1 cellular context compared by ENCODE assay signal in the genomic region with DNA sequence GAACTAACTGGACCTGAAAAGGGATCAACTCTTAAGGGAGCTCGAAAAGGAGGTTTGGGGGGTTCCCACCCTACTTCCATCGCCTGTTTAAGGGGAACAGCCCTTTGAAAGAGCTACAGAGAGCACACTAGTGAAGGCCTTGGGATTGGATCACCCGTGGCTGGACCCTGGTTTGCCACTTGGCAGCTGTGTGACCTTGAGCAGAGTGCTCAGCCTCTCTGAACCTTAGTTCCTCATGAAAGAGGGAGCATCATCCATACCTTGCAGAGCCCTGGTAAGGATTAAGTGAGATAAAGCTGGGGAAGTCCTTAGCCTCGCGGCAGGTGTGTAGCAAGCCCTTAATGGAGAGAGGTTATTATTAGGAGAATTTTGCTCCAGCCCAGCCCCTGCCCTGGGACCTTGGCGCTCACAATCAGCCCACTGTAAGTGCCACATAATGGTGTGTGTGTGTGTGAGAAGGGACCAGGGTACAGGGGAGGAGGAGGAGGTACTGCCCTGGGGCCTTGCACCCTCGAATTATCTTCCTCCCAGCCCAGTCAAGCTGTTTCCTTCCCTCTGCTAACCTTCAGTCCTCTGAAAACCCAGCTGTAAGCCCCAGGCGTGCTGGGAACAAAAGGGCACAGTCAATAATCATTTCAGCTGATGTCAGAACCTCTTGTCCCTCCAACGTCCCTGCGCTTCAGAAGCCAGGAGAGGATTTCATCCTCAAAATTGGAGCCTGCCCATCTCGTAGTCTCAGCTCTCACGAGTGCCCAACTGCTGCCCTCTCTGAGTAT.
TF ChIP-seq lines count a peak whose summit lies in the region.

No MANE protein-coding gene starts in this region.

TF ChIP-seq in H1, 55 proteins besides CTCF, POLR2A, EP300 and RAD21 (continued from another document):
- TF ChIP-seq CTBP2 (IDR thresholded peaks at IDR 0.05; ENCODE audit: borderline replicate concordance, insufficient read depth, insufficient read length, low read length) (no peak), POLR2AphosphoS5 (IDR thresholded peaks at IDR 0.05; ENCODE audit: low read depth, low read length) (no peak), BRCA1 (IDR thresholded peaks at IDR 0.05; ENCODE audit: low read depth, low read length) (no peak), KDM1A (IDR thresholded peaks at IDR 0.05; ENCODE audit: borderline replicate concordance, low read length) (no peak), USF2 (IDR thresholded peaks at IDR 0.05; ENCODE audit: low read length) (no peak), CBX8 (IDR thresholded peaks at IDR 0.05; ENCODE audit: borderline replicate concordance, low read depth, low read length) (no peak)
TF ChIP-seq in H1: peak in this region for 0.
